ENCODE assay signal across 22 cellular contexts in genomic region chr3:12946134-12946533, GRCh38.
DNase-seq lines count a peak whose midpoint lies in the region; ATAC-seq, FAIRE-seq and TF ChIP-seq lines count a peak whose summit lies in the region.
"Had no signal": no experiment of that assay in that cellular context is flagged by ENCODE, and none has a peak within 500 bp of the region (broad histone marks: within the 10 kb centered on the region; RNA-seq: fewer than 3 reads in every experiment).

No MANE protein-coding gene starts in this region.

- no peaks in the 10 kb centered on the region for H3K9me3 Mint-ChIP-seq in astrocyte (ENCODE audit: unreplicated experiment)
- no peaks in the 10 kb centered on the region for H3K9me3 Mint-ChIP-seq in stimulated activated naive B cell treated with anti-CD40 and anti-IgM and Interleukin-4, amounts not matched to agents 10 μg/mL and 1 μg/mL and 100 μg/mL, for 72 hours
- H3K9me3 Mint-ChIP-seq: activated naive CD4-positive, alpha-beta T cell treated with anti-CD3 and anti-CD28 coated beads, Interleukin-2, amount 50 U/mL, for 72 hours; dendritic cell treated with granulocyte-macrophage colony-stimulating factor and Interleukin-4, amounts not matched to agents 40 ng/mL and 50 ng/mL, for 4 days; T-helper 2 cell treated with Interferon-gamma antibody and Interleukin-4, amounts not matched to agents 5 μg/mL and 100 μg/mL, for 36 hours had no signal

- peaks cover 32% of the 10 kb centered on the region for H3K79me2 ChIP-seq in GM23248 (ENCODE audit: insufficient read depth)
- peaks cover 33% of the 10 kb centered on the region for H3K79me2 ChIP-seq in astrocyte (ENCODE audit: insufficient read depth, low read length)
- no peaks in the 10 kb centered on the region for H3K79me2 ChIP-seq in keratinocyte (ENCODE audit: control insufficient read depth, insufficient read depth, low read length)

- H2AFZ ChIP-seq in GM23248 (no peak overlapping the region), astrocyte (ENCODE audit: low read depth, low read length) (no peak overlapping the region), keratinocyte (ENCODE audit: control insufficient read depth, low read length) (no peak overlapping the region)

- H3K9me2 ChIP-seq in GM23248 (ENCODE audit: insufficient read depth): no peaks in the 10 kb centered on the region

- H3K4me1 ChIP-seq in GM23248 (ENCODE audit: insufficient read depth) (peaks cover 45% of the 10 kb centered on the region), astrocyte (ENCODE audit: insufficient read depth, low read length) (peaks cover 30% of the 10 kb centered on the region), keratinocyte (ENCODE audit: control insufficient read depth, extremely low read depth, insufficient read depth, low read length) (peaks cover 43% of the 10 kb centered on the region), thyroid gland (peaks cover 8 to 42% of the 10 kb centered on the region in 2 donors)

- in situ Hi-C loops in GM23248 (cut with MboI): no loop called here

- H3K27me3 ChIP-seq in GM23248 (replicated peaks; ENCODE audit: insufficient read depth) (no peaks in the 10 kb centered on the region), astrocyte (ENCODE audit: insufficient read depth, low read length) (no peaks in the 10 kb centered on the region), keratinocyte (ENCODE audit: control insufficient read depth, extremely low read depth, insufficient read depth, low read length) (no peaks in the 10 kb centered on the region), thyroid gland (no peaks in the 10 kb centered on the region)
- H3K27me3 ChIP-seq: brain microvascular endothelial cell, foreskin keratinocyte, upper lobe of right lung had no signal

- H3F3A ChIP-seq in GM23248 (ENCODE audit: insufficient read depth): peaks cover 26% of the 10 kb centered on the region

- peaks cover 5% of the 10 kb centered on the region for H3K36me3 Mint-ChIP-seq in astrocyte (ENCODE audit: low read depth, unreplicated experiment)
- H3K36me3 Mint-ChIP-seq in stimulated activated naive B cell treated with anti-CD40 and anti-IgM and Interleukin-4, amounts not matched to agents 10 μg/mL and 1 μg/mL and 100 μg/mL, for 72 hours: peaks cover 9 to 24% of the 10 kb centered on the region in 2 donors
- H3K36me3 Mint-ChIP-seq: activated naive CD4-positive, alpha-beta T cell treated with anti-CD3 and anti-CD28 coated beads, Interleukin-2, amount 50 U/mL, for 72 hours had no signal

- peaks cover 46% of the 10 kb centered on the region for H3K4me1 Mint-ChIP-seq in astrocyte (ENCODE audit: low read depth, unreplicated experiment)
- H3K4me1 Mint-ChIP-seq in stimulated activated naive B cell treated with anti-CD40 and anti-IgM and Interleukin-4, amounts not matched to agents 10 μg/mL and 1 μg/mL and 100 μg/mL, for 72 hours: peaks cover 48 to 70% of the 10 kb centered on the region in 2 donors

- H3K9me1 ChIP-seq in keratinocyte (ENCODE audit: control insufficient read depth, extremely low read depth, insufficient read depth, low read length): peaks cover 10% of the 10 kb centered on the region

- H3K4me2 ChIP-seq in GM23248 (ENCODE audit: unreplicated experiment): no peak overlapping the region
- no peak overlapping the region for H3K4me2 ChIP-seq in astrocyte (ENCODE audit: low read length)
- H3K4me2 ChIP-seq in keratinocyte (ENCODE audit: control insufficient read depth, extremely low read depth, insufficient read depth, low read depth, low read length): peak overlapping the region; percentile 60

- intact Hi-C loops in thyroid gland (cut with DNase I): no loop called here

- 88 to 89% methylated on average over 6 of the region's 6 CpGs for WGBS in GM23248 (ENCODE audit: low coverage in 1 of 2, low lambda C conversion rate in 2 of 2, missing lambda C conversion rate in 2 of 2), 2 experiments
- WGBS in thyroid gland, 2 donors: 87 to 94% methylated on average over 6 of the region's 6 CpGs

- H3K9ac ChIP-seq in GM23248: 0 out of 2 replicates have a peak overlapping the region, but pooled peaks have one; percentile 15
- H3K9ac ChIP-seq in astrocyte (ENCODE audit: low read length): no peak overlapping the region
- no peak overlapping the region for H3K9ac ChIP-seq in keratinocyte (ENCODE audit: control insufficient read depth, extremely low read depth, insufficient read depth, low read length)

- no peak for TF ChIP-seq CTCF in astrocyte (IDR thresholded peaks at IDR 0.05; ENCODE audit: insufficient read depth, low read depth, low read length)
- no peak for TF ChIP-seq CTCF in keratinocyte (optimal IDR thresholded peaks at IDR 0.05 in 1 of 3, IDR thresholded peaks at IDR 0.05 in 1 of 3, conservative IDR thresholded peaks at IDR 0.05 in 1 of 3; ENCODE audit: extremely low read depth in 1 of 3, insufficient read depth in 2 of 3, low read length in 3 of 3)
- no peak for TF ChIP-seq CTCF in thyroid gland (IDR thresholded peaks at IDR 0.05)

- peak overlapping the region; percentile 9 for H3K27ac Mint-ChIP-seq in astrocyte (ENCODE audit: unreplicated experiment)
- H3K27ac Mint-ChIP-seq in stimulated activated naive B cell treated with anti-CD40 and anti-IgM and Interleukin-4, amounts not matched to agents 10 μg/mL and 1 μg/mL and 100 μg/mL, for 72 hours: peak overlapping the region; percentile 90
- H3K27ac Mint-ChIP-seq: dendritic cell treated with granulocyte-macrophage colony-stimulating factor and Interleukin-4, amounts not matched to agents 40 ng/mL and 50 ng/mL, for 4 days; T-helper 2 cell treated with Interferon-gamma antibody and Interleukin-4, amounts not matched to agents 5 μg/mL and 100 μg/mL, for 36 hours had no signal

- TF ChIP-seq POLR2A in thyroid gland (IDR thresholded peaks at IDR 0.05): no peak

- H3K9me3 ChIP-seq in GM23248 (ENCODE audit: low read depth): no peaks in the 10 kb centered on the region
- H3K9me3 ChIP-seq in astrocyte (ENCODE audit: insufficient read depth, low read depth, low read length): no peaks in the 10 kb centered on the region
- no peaks in the 10 kb centered on the region for H3K9me3 ChIP-seq in keratinocyte (ENCODE audit: control insufficient read depth, low read depth, low read length)
- no peaks in the 10 kb centered on the region for H3K9me3 ChIP-seq in thyroid gland
- H3K9me3 ChIP-seq: upper lobe of right lung had no signal

- dilution Hi-C loops in keratinocyte (cut with MboI; ENCODE audit: extremely low pct_ligation_motif_present, low sequenced_read_pairs): no loop called here

- FAIRE-seq in astrocyte (lab: Jason Lieb, UNC): no peak
- FAIRE-seq in keratinocyte (lab: Jason Lieb, UNC): no peak
- FAIRE-seq: kidney, RCC 7860 had no signal

- H3K36me3 ChIP-seq in GM23248 (ENCODE audit: low read depth) (no peaks in the 10 kb centered on the region), astrocyte (ENCODE audit: insufficient read depth, low read length) (no peaks in the 10 kb centered on the region), keratinocyte (ENCODE audit: control insufficient read depth in 2 of 2, extremely low read depth in 1 of 2, insufficient read depth in 2 of 2, low read length in 2 of 2) (peaks cover 2 to 4% of the 10 kb centered on the region in 2 experiments), thyroid gland (peaks cover 0 to 2% of the 10 kb centered on the region in 2 donors)
- H3K36me3 ChIP-seq: brain microvascular endothelial cell had no signal

- ATAC-seq in stimulated activated naive B cell treated with anti-CD40 and anti-IgM and Interleukin-4, amounts not matched to agents 10 μg/mL and 1 μg/mL and 100 μg/mL, for 72 hours (replicated peaks): no peak
- ATAC-seq: activated naive CD4-positive, alpha-beta T cell treated with anti-CD3 and anti-CD28 coated beads, Interleukin-2, amount 50 U/mL, for 72 hours; HCT116; upper lobe of right lung had no signal

- DNase-seq in GM23248 (no peak), astrocyte (ENCODE audit: low read depth) (no peak), keratinocyte (ENCODE audit: low read depth, low spot score) (no peak), SK-N-DZ (ENCODE audit: low spot score) (no peak), GM19238 (ENCODE audit: insufficient read length, low spot score) (no peak), thyroid gland (no peak)
- no peak for DNase-seq in stimulated activated naive B cell treated with anti-CD40 and anti-IgM and Interleukin-4, amounts not matched to agents 10 μg/mL and 1 μg/mL and 100 μg/mL, for 72 hours
- DNase-seq: activated CD4-positive, CD25-positive, alpha-beta regulatory T cell; hippocampal formation; kidney; NCI-H1105 treated with DMSO at 0.1 percent for 48 hours; NCI-H2081 treated with DMSO at 0.1 percent for 48 hours; NCI-H510A; stimulated activated naive CD4-positive, alpha-beta T cell; upper lobe of right lung had no signal

- H3K4me3 Mint-ChIP-seq in astrocyte (ENCODE audit: unreplicated experiment): no peak overlapping the region
- no peak overlapping the region for H3K4me3 Mint-ChIP-seq in stimulated activated naive B cell treated with anti-CD40 and anti-IgM and Interleukin-4, amounts not matched to agents 10 μg/mL and 1 μg/mL and 100 μg/mL, for 72 hours
- H3K4me3 Mint-ChIP-seq: dendritic cell treated with granulocyte-macrophage colony-stimulating factor and Interleukin-4, amounts not matched to agents 40 ng/mL and 50 ng/mL, for 4 days; T-helper 2 cell treated with Interferon-gamma antibody and Interleukin-4, amounts not matched to agents 5 μg/mL and 100 μg/mL, for 36 hours had no signal

- H4K20me1 ChIP-seq in GM23248 (ENCODE audit: insufficient read depth) (no peaks in the 10 kb centered on the region), astrocyte (ENCODE audit: insufficient read depth, low read length) (peaks cover 80% of the 10 kb centered on the region), keratinocyte (ENCODE audit: control insufficient read depth, extremely low read depth, insufficient read depth, low read length) (peaks cover 6% of the 10 kb centered on the region)

- no peak overlapping the region for H3K27ac ChIP-seq in GM23248
- no peak overlapping the region for H3K27ac ChIP-seq in astrocyte (ENCODE audit: low read depth, low read length)
- H3K27ac ChIP-seq in keratinocyte (ENCODE audit: control insufficient read depth, insufficient read depth, low read length): no peak overlapping the region
- H3K27ac ChIP-seq in thyroid gland: no peak overlapping the region
- H3K27ac ChIP-seq: brain microvascular endothelial cell, foreskin keratinocyte, upper lobe of right lung had no signal

- H3K4me3 ChIP-seq in GM23248 (no peak overlapping the region), astrocyte (ENCODE audit: insufficient read depth, low read depth, low read length) (no peak overlapping the region), keratinocyte (ENCODE audit: control insufficient read depth in 2 of 3, extremely low read depth in 1 of 3, insufficient read depth in 2 of 3, low read depth in 1 of 3, low read length in 3 of 3) (no peak overlapping the region), thyroid gland (replicated peaks in 1 of 3) (no peak overlapping the region)
- H3K4me3 ChIP-seq: upper lobe of right lung had no signal

- H3K27me3 Mint-ChIP-seq in astrocyte (ENCODE audit: low read depth, unreplicated experiment): no peaks in the 10 kb centered on the region
- H3K27me3 Mint-ChIP-seq in stimulated activated naive B cell treated with anti-CD40 and anti-IgM and Interleukin-4, amounts not matched to agents 10 μg/mL and 1 μg/mL and 100 μg/mL, for 72 hours: no peaks in the 10 kb centered on the region
- H3K27me3 Mint-ChIP-seq: dendritic cell treated with granulocyte-macrophage colony-stimulating factor and Interleukin-4, amounts not matched to agents 40 ng/mL and 50 ng/mL, for 4 days had no signal
